Comparison of ENCODE assay signal across 1 cellular context in the genomic region with DNA sequence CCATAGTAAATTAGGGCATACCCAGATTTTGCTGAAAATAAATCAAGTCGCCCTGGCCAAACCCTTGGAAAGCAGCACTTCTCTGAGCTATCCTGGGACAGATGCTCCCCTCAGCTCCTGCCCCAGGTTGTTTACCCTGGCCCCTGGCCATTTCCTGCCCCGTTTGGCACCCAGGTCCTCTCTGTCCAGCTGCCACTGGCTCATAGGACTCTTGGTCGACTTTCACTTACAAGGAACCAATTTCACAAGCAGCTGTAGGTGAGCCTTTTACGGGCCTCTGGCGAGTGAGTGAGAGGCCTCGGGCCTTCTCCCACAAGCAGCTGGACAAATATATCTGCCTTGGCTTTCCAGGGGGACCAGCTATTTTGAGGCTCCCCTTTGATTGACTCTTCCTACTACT.
TF ChIP-seq lines count a peak whose summit lies in the region.

No MANE protein-coding gene starts in this region.

TF ChIP-seq in GM23338, 12 proteins besides CTCF, POLR2A, EP300 and RAD21 (continued from another document):
- TF ChIP-seq EZH2 (IDR thresholded peaks at IDR 0.05; ENCODE audit: low read depth, unreplicated experiment) = no peak
- no peak for TF ChIP-seq EZH2phosphoT487 (IDR thresholded peaks at IDR 0.05; ENCODE audit: unreplicated experiment)
- TF ChIP-seq STAT1 (IDR thresholded peaks at IDR 0.05; ENCODE audit: unreplicated experiment) = no peak
- no peak for TF ChIP-seq NANOG (IDR thresholded peaks at IDR 0.05; ENCODE audit: borderline replicate concordance)
- TF ChIP-seq, protein P1, sequence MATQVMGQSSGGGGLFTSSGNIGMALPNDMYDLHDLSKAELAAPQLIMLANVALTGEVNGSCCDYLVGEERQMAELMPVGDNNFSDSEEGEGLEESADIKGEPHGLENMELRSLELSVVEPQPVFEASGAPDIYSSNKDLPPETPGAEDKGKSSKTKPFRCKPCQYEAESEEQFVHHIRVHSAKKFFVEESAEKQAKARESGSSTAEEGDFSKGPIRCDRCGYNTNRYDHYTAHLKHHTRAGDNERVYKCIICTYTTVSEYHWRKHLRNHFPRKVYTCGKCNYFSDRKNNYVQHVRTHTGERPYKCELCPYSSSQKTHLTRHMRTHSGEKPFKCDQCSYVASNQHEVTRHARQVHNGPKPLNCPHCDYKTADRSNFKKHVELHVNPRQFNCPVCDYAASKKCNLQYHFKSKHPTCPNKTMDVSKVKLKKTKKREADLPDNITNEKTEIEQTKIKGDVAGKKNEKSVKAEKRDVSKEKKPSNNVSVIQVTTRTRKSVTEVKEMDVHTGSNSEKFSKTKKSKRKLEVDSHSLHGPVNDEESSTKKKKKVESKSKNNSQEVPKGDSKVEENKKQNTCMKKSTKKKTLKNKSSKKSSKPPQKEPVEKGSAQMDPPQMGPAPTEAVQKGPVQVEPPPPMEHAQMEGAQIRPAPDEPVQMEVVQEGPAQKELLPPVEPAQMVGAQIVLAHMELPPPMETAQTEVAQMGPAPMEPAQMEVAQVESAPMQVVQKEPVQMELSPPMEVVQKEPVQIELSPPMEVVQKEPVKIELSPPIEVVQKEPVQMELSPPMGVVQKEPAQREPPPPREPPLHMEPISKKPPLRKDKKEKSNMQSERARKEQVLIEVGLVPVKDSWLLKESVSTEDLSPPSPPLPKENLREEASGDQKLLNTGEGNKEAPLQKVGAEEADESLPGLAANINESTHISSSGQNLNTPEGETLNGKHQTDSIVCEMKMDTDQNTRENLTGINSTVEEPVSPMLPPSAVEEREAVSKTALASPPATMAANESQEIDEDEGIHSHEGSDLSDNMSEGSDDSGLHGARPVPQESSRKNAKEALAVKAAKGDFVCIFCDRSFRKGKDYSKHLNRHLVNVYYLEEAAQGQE (IDR thresholded peaks at IDR 0.05; ENCODE audit: unreplicated experiment) = no peak
- TF ChIP-seq POLR2AphosphoS5 (IDR thresholded peaks at IDR 0.05; ENCODE audit: low read depth) = no peak
- TF ChIP-seq ZNF331 (CRISPR knock-in tag; IDR thresholded peaks at IDR 0.05; ENCODE audit: low read depth) = no peak
